14 cellular contexts compared by ENCODE assay signal in genomic region chr1:182010800-182011370, GRCh38. TPM values are rescaled to one million over a fixed set of nuclear protein-coding genes. Genes with fewer than 3 reads are reported as not detected.
"Had no signal": no experiment of that assay in that cellular context is flagged by ENCODE, and none has a peak within 500 bp of the region (broad histone marks: within the 10 kb centered on the region; RNA-seq: fewer than 3 reads in every experiment).

No MANE protein-coding gene starts in this region.

RNA-seq across cellular contexts. Expression of gene ZNF648, which starts 50.6 kb away (rescaled TPM):
- total RNA-seq: activated B cell treated with CpG ODN at 0.5 μM for 24 hours; activated CD4-positive, alpha-beta memory T cell treated with anti-CD3 and anti-CD28 coated beads for 36 hours; activated CD4-positive, alpha-beta memory T cell treated with anti-CD3 and anti-CD28 coated beads, Interleukin-2, amount 10 ng/mL, durations not matched to agents 7 days and 5 days; activated CD4-positive, alpha-beta T cell treated with anti-CD3 and anti-CD28 coated beads for 36 hours; activated CD4-positive, alpha-beta T cell treated with anti-CD3 and anti-CD28 coated beads, Interleukin-2, amount 10 ng/mL, durations not matched to agents 24 days and 14 days; activated CD4-positive, alpha-beta T cell treated with anti-CD3 and anti-CD28 coated beads, Interleukin-2, amount 10 ng/mL, durations not matched to agents 7 days and 5 days; activated CD8-positive, alpha-beta memory T cell treated with anti-CD3 and anti-CD28 coated beads for 36 hours; activated CD8-positive, alpha-beta memory T cell treated with anti-CD3 and anti-CD28 coated beads, Interleukin-2, amount 10 ng/mL, durations not matched to agents 7 days and 5 days; activated CD8-positive, alpha-beta T cell treated with anti-CD3 and anti-CD28 coated beads for 36 hours; activated CD8-positive, alpha-beta T cell treated with anti-CD3 and anti-CD28 coated beads, Interleukin-2, amount 10 ng/mL, durations not matched to agents 7 days and 5 days; T-cell; T-helper 1 cell treated with Interleukin-12 subunit alpha and Interleukin-12 subunit beta and Interleukin-4 antibody, amounts not matched to agents 30 ng/mL and 1 ng/mL, for 36 hours; T-helper 17 cell; T-helper 2 cell treated with Interferon-gamma antibody and Interleukin-4, amounts not matched to agents 100 ng/mL and 5 ng/mL, for 36 hours had no signal
